Comparison of ENCODE assay signal across 12 cellular contexts in genomic region chr7:27032843-27033242, GRCh38.
DNase-seq lines count a peak whose midpoint lies in the region; ATAC-seq and TF ChIP-seq lines count a peak whose summit lies in the region.
"Had no signal": no experiment of that assay in that cellular context is flagged by ENCODE, and none has a peak within 500 bp of the region (broad histone marks: within the 10 kb centered on the region; RNA-seq: fewer than 3 reads in every experiment).

No MANE protein-coding gene starts in this region.

- WGBS in IMR-90 (ENCODE audit: extremely low coverage in 2 of 2, insufficient read length in 1 of 2), 2 experiments: no CpG with 5 or more reads among the region's 1 CpG

- no peak overlapping the region for H2BK20ac ChIP-seq in IMR-90 (ENCODE audit: low read depth, low read length)

- no peak overlapping the region for H3K18ac ChIP-seq in IMR-90 (ENCODE audit: low read depth, low read length)

- no peaks in the 10 kb centered on the region for H3K9me3 Mint-ChIP-seq in nephron progenitor cell
- H3K9me3 Mint-ChIP-seq in stimulated activated effector memory CD8-positive, alpha-beta T cell treated with anti-CD3 and anti-CD28 coated beads, Interleukin-12 subunit alpha, Interleukin-12 subunit beta, amount 100 ng/mL, for 72 hours: no peaks in the 10 kb centered on the region
- H3K9me3 Mint-ChIP-seq: HFFc6; stimulated activated naive CD8-positive, alpha-beta T cell treated with anti-CD3 and anti-CD28 coated beads, Interleukin-15, amount 100 ng/mL, for 72 hours had no signal

- no peaks in the 10 kb centered on the region for H3K36me3 Mint-ChIP-seq in nephron progenitor cell (ENCODE audit: low read depth)
- no peaks in the 10 kb centered on the region for H3K36me3 Mint-ChIP-seq in stimulated activated effector memory CD8-positive, alpha-beta T cell treated with anti-CD3 and anti-CD28 coated beads, Interleukin-12 subunit alpha, Interleukin-12 subunit beta, amount 100 ng/mL, for 72 hours
- H3K36me3 Mint-ChIP-seq: activated naive CD4-positive, alpha-beta T cell treated with anti-CD3 and anti-CD28 coated beads, Interleukin-2, amount 50 U/mL, for 72 hours had no signal

- no peak overlapping the region for H2AK9ac ChIP-seq in IMR-90 (replicated peaks; ENCODE audit: low read depth, low read length, poor library complexity)

- H4K8ac ChIP-seq in IMR-90 (ENCODE audit: low read depth in 2 of 2, low read length in 2 of 2): no peak overlapping the region

- H3K9me3 ChIP-seq in IMR-90 (ENCODE audit: control insufficient read depth, insufficient read depth, low read length): no peaks in the 10 kb centered on the region

- no peaks in the 10 kb centered on the region for H3K36me3 ChIP-seq in IMR-90 (ENCODE audit: control insufficient read depth, insufficient read depth, low read length)

- H3K4me1 ChIP-seq in IMR-90 (ENCODE audit: control insufficient read depth, insufficient read depth, low read length): peaks cover 2% of the 10 kb centered on the region; the same call in 1 of the 2 replicates

- CTCF ChIA-PET in IMR-90 (lab: Yijun Ruan, JAX): no interaction called here

- intact Hi-C loops in IMR-90 (cut with micrococcal nuclease): loop anchor here (5.0 kb wide), 1 partner anchor 99 kb away; the partner anchor contains the start of gene HOXA4

- peak overlapping the region; percentile 86 for H3K27ac Mint-ChIP-seq in nephron progenitor cell
- H3K27ac Mint-ChIP-seq in stimulated activated effector memory CD8-positive, alpha-beta T cell treated with anti-CD3 and anti-CD28 coated beads, Interleukin-12 subunit alpha, Interleukin-12 subunit beta, amount 100 ng/mL, for 72 hours: no peak overlapping the region
- H3K27ac Mint-ChIP-seq: HFFc6 had no signal

- H3K14ac ChIP-seq in IMR-90 (replicated peaks; ENCODE audit: low read depth, low read length): no peak overlapping the region

- H3K79me1 ChIP-seq in IMR-90 (ENCODE audit: low read depth in 1 of 2, low read length in 2 of 2): no peaks in the 10 kb centered on the region

- no peaks in the 10 kb centered on the region for H3K27me3 ChIP-seq in IMR-90 (ENCODE audit: control insufficient read depth, insufficient read depth, low read length)

- peaks cover 3% of the 10 kb centered on the region for H3K27me3 Mint-ChIP-seq in nephron progenitor cell (ENCODE audit: low read depth, poor library complexity)
- H3K27me3 Mint-ChIP-seq: stimulated activated naive CD8-positive, alpha-beta T cell treated with anti-CD3 and anti-CD28 coated beads, Interleukin-15, amount 100 ng/mL, for 72 hours had no signal

- no peak overlapping the region for H4K5ac ChIP-seq in IMR-90 (ENCODE audit: low read depth, low read length)

- no peak overlapping the region for H3K4ac ChIP-seq in IMR-90 (ENCODE audit: low read depth, low read length)

- in situ Hi-C loops in IMR-90 (cut with MboI; ENCODE audit: low sequenced_read_pairs): no loop called here

- DNase-seq in DMS53 (lab: John Stamatoyannopoulos, UW) (peak; percentile 49), IMR-90 (peak; percentile 13), OCI-M1 (lab: John Stamatoyannopoulos, UW) (peak; percentile 32), nephron progenitor cell (no peak), NCI-H2029 treated with DMSO at 0.1 percent for 48 hours (lab: John Stamatoyannopoulos, UW) (no peak)
- no peak for DNase-seq in stimulated activated effector memory CD8-positive, alpha-beta T cell treated with anti-CD3 and anti-CD28 coated beads, Interleukin-12 subunit alpha, Interleukin-12 subunit beta, amount 100 ng/mL, for 72 hours (ENCODE audit: low spot score in 2 of 2)
- DNase-seq: effector CD4-positive, alpha-beta T cell; HFFc6; NCI-H2171 treated with DMSO at 0.1 percent for 48 hours; stimulated activated naive CD8-positive, alpha-beta T cell treated with anti-CD3 and anti-CD28 coated beads, Interleukin-15, amount 100 ng/mL, for 72 hours had no signal

- H2BK5ac ChIP-seq in IMR-90 (ENCODE audit: low read depth, low read length, poor library complexity, severe bottlenecking): no peak overlapping the region

- no peak overlapping the region for H4K91ac ChIP-seq in IMR-90 (ENCODE audit: insufficient read depth, low read depth, low read length)

- H2BK120ac ChIP-seq in IMR-90 (ENCODE audit: low read depth, low read length): no peak overlapping the region

- H3K4me2 ChIP-seq in IMR-90 (ENCODE audit: low read depth, low read length): no peak overlapping the region

- POLR2A ChIA-PET in IMR-90 (lab: Charles Lee; ENCODE audit: unreplicated experiment): no interaction called here

- ATAC-seq in IMR-90 (ENCODE audit: low read depth) (no peak), GM19324 (IDR thresholded peaks at IDR 0.05; ENCODE audit: low FRiP score, unreplicated experiment) (no peak)
- ATAC-seq in stimulated activated effector memory CD8-positive, alpha-beta T cell treated with anti-CD3 and anti-CD28 coated beads, Interleukin-12 subunit alpha, Interleukin-12 subunit beta, amount 100 ng/mL, for 72 hours: no peak
- ATAC-seq: stimulated activated naive CD8-positive, alpha-beta T cell treated with anti-CD3 and anti-CD28 coated beads, Interleukin-15, amount 100 ng/mL, for 72 hours had no signal

- no peak overlapping the region for H3K23ac ChIP-seq in IMR-90 (ENCODE audit: low read depth, low read length)

- no peaks in the 10 kb centered on the region for H4K20me1 ChIP-seq in IMR-90 (ENCODE audit: insufficient read depth, low read length)

- BruUV-seq in IMR-90 (replicated peaks; lab: Mats Ljungman, UMichigan): no TSS peak

- no peak overlapping the region for H2AFZ ChIP-seq in IMR-90 (replicated peaks; ENCODE audit: low read length, poor library complexity)

- H2BK15ac ChIP-seq in IMR-90 (ENCODE audit: low read depth, low read length): no peak overlapping the region

- H3K4me1 Mint-ChIP-seq in nephron progenitor cell: peaks cover 64% of the 10 kb centered on the region
- peaks cover 22% of the 10 kb centered on the region for H3K4me1 Mint-ChIP-seq in stimulated activated effector memory CD8-positive, alpha-beta T cell treated with anti-CD3 and anti-CD28 coated beads, Interleukin-12 subunit alpha, Interleukin-12 subunit beta, amount 100 ng/mL, for 72 hours

- no peak overlapping the region for H2AK5ac ChIP-seq in IMR-90 (ENCODE audit: low read depth, low read length)

- TF ChIP-seq CTCF in IMR-90 (conservative IDR thresholded peaks at IDR 0.05; ENCODE audit: low read depth, low read length): no peak
- no peak for TF ChIP-seq CTCF in nephron progenitor cell (IDR thresholded peaks at IDR 0.05)

- no peak overlapping the region for H3K56ac ChIP-seq in IMR-90 (ENCODE audit: extremely low read depth, insufficient read depth, low read length)

- H3K9me1 ChIP-seq in IMR-90 (ENCODE audit: insufficient read depth, low read length): no peaks in the 10 kb centered on the region

- H3K27ac ChIP-seq in IMR-90 (ENCODE audit: insufficient read depth, low read length): no peak overlapping the region

- no peak overlapping the region for H3K4me3 ChIP-seq in IMR-90 (ENCODE audit: insufficient read depth, low read depth, low read length)

- H3K4me3 Mint-ChIP-seq in nephron progenitor cell: peak overlapping the region; percentile 28
- H3K4me3 Mint-ChIP-seq in stimulated activated effector memory CD8-positive, alpha-beta T cell treated with anti-CD3 and anti-CD28 coated beads, Interleukin-12 subunit alpha, Interleukin-12 subunit beta, amount 100 ng/mL, for 72 hours: no peak overlapping the region
- H3K4me3 Mint-ChIP-seq: HFFc6; stimulated activated naive CD8-positive, alpha-beta T cell treated with anti-CD3 and anti-CD28 coated beads, Interleukin-15, amount 100 ng/mL, for 72 hours had no signal

- TF ChIP-seq POLR2A in IMR-90 (IDR thresholded peaks at IDR 0.05; ENCODE audit: low read depth, low read length): no peak

- TF ChIP-seq RAD21 in IMR-90 (IDR thresholded peaks at IDR 0.05; ENCODE audit: low read length): no peak

- dilution Hi-C loops in IMR-90 (cut with HindIII; ENCODE audit: low sequenced_read_pairs, unreplicated experiment): no loop called here

- no peak overlapping the region for H3K9ac ChIP-seq in IMR-90 (ENCODE audit: low read depth, low read length)

TF ChIP-seq in IMR-90, 13 proteins besides CTCF, POLR2A, EP300 and RAD21:
- TF ChIP-seq MXI1 (IDR thresholded peaks at IDR 0.05; ENCODE audit: borderline replicate concordance, low read depth, low read length) (no peak), SMC3 (IDR thresholded peaks at IDR 0.05; ENCODE audit: low read depth, low read length) (no peak), MAZ (IDR thresholded peaks at IDR 0.05; ENCODE audit: borderline replicate concordance, low read depth, low read length) (no peak), RCOR1 (IDR thresholded peaks at IDR 0.05; ENCODE audit: insufficient replicate concordance, low read length) (no peak), MAFK (IDR thresholded peaks at IDR 0.05; ENCODE audit: low read depth, low read length) (no peak), NFE2L2 (IDR thresholded peaks at IDR 0.05; ENCODE audit: low read depth, low read length) (no peak), ELK1 (IDR thresholded peaks at IDR 0.05; ENCODE audit: borderline replicate concordance, low read depth, low read length) (no peak), USF2 (IDR thresholded peaks at IDR 0.05; ENCODE audit: low read depth, low read length) (no peak), CEBPB (IDR thresholded peaks at IDR 0.05; ENCODE audit: low read depth, low read length) (no peak), FOS (IDR thresholded peaks at IDR 0.05; ENCODE audit: low read depth, low read length) (no peak), CHD1 (IDR thresholded peaks at IDR 0.05; ENCODE audit: low read depth, low read length) (no peak), RFX5 (IDR thresholded peaks at IDR 0.05; ENCODE audit: low read depth, low read length) (no peak), BHLHE40 (IDR thresholded peaks at IDR 0.05; ENCODE audit: low read depth, low read length) (no peak)

Comparison
In these comparisons a context has a peak if more than half of its experiments do, and no peak if none do; other contexts are left out.
1. DNase-seq: peak in DMS53 (single experiment), IMR-90 (single experiment) and OCI-M1 (single experiment); none in nephron progenitor cell (single experiment), stimulated activated effector memory CD8-positive, alpha-beta T cell treated with anti-CD3 and anti-CD28 coated beads, Interleukin-12 subunit alpha, Interleukin-12 subunit beta, amount 100 ng/mL, for 72 hours (0 of 2) and NCI-H2029 treated with DMSO at 0.1 percent for 48 hours (single experiment).